13 cellular contexts compared by ENCODE assay signal in genomic region chr1:31583082-31583994, GRCh38. TPM values are rescaled to one million over a fixed set of nuclear protein-coding genes. Genes with fewer than 3 reads are reported as not detected.
DNase-seq lines count a peak whose midpoint lies in the region; ATAC-seq and TF ChIP-seq lines count a peak whose summit lies in the region.
"Had no signal": no experiment of that assay in that cellular context is flagged by ENCODE, and none has a peak within 500 bp of the region (broad histone marks: within the 10 kb centered on the region; RNA-seq: fewer than 3 reads in every experiment).

No MANE protein-coding gene starts in this region.

- no peaks in the 10 kb centered on the region for H3K4me1 Mint-ChIP-seq in stimulated activated effector memory CD8-positive, alpha-beta T cell treated with anti-CD3 and anti-CD28 coated beads, Interleukin-12 subunit alpha, Interleukin-12 subunit beta, amount 100 ng/mL, for 72 hours

- H3K36me3 ChIP-seq in colonic mucosa (peaks cover 4% of the 10 kb centered on the region), left lung (peaks cover 0 to 16% of the 10 kb centered on the region in 2 donors), rectal smooth muscle tissue (ENCODE audit: control insufficient read depth, insufficient read depth, low read length) (peaks cover 7% of the 10 kb centered on the region)

- H3K9me3 ChIP-seq in colonic mucosa (no peaks in the 10 kb centered on the region), left lung (no peaks in the 10 kb centered on the region)

- no peak overlapping the region for H3K27ac Mint-ChIP-seq in stimulated activated effector memory CD8-positive, alpha-beta T cell treated with anti-CD3 and anti-CD28 coated beads, Interleukin-12 subunit alpha, Interleukin-12 subunit beta, amount 100 ng/mL, for 72 hours

- no peak for DNase-seq in colonic mucosa
- DNase-seq in left lung = no peak
- no peak for DNase-seq in NCI-H510A treated with DMSO at 0.1 percent for 48 hours (lab: John Stamatoyannopoulos, UW)
- DNase-seq in GM19238 (ENCODE audit: insufficient read length, low spot score) = no peak
- no peak for DNase-seq in stimulated activated effector memory CD8-positive, alpha-beta T cell treated with anti-CD3 and anti-CD28 coated beads, Interleukin-12 subunit alpha, Interleukin-12 subunit beta, amount 100 ng/mL, for 72 hours (ENCODE audit: low spot score in 2 of 2)
- DNase-seq: activated CD4-positive, alpha-beta T cell treated with anti-CD3 and anti-CD28 coated beads, Interleukin-2, amount 50 U/mL, for 1 hour; activated gamma-delta T cell treated with Interleukin-2 at 50 U/mL for 16 hours; foreskin keratinocyte; KBM-7 had no signal

- no peaks in the 10 kb centered on the region for H3K36me3 Mint-ChIP-seq in stimulated activated effector memory CD8-positive, alpha-beta T cell treated with anti-CD3 and anti-CD28 coated beads, Interleukin-12 subunit alpha, Interleukin-12 subunit beta, amount 100 ng/mL, for 72 hours

- H3K4me1 ChIP-seq in colonic mucosa (peaks cover 18% of the 10 kb centered on the region), left lung (peaks cover 23 to 49% of the 10 kb centered on the region in 2 donors), rectal smooth muscle tissue (ENCODE audit: control insufficient read depth, insufficient read depth, low read length) (peaks cover 62% of the 10 kb centered on the region)

- intact Hi-C loops in colonic mucosa (cut with DNase I) = no loop called here
- intact Hi-C loops in left lung (cut with DNase I) = no loop called here

- H3K9ac ChIP-seq in colonic mucosa (ENCODE audit: low read depth in 2 of 2, low read length in 2 of 2) = peak overlapping the region in 1 of 2 donors; percentile 53
- H3K9ac ChIP-seq in rectal smooth muscle tissue (ENCODE audit: low read length) = no peak overlapping the region

- TF ChIP-seq CTCF in C4-2B (conservative IDR thresholded peaks at IDR 0.05) (no peak), colonic mucosa (IDR thresholded peaks at IDR 0.05) (no peak), left lung (IDR thresholded peaks at IDR 0.05) (no peak)

- no peak overlapping the region for H3K4me3 Mint-ChIP-seq in stimulated activated effector memory CD8-positive, alpha-beta T cell treated with anti-CD3 and anti-CD28 coated beads, Interleukin-12 subunit alpha, Interleukin-12 subunit beta, amount 100 ng/mL, for 72 hours

- H3K9me3 Mint-ChIP-seq in stimulated activated effector memory CD8-positive, alpha-beta T cell treated with anti-CD3 and anti-CD28 coated beads, Interleukin-12 subunit alpha, Interleukin-12 subunit beta, amount 100 ng/mL, for 72 hours = no peaks in the 10 kb centered on the region

- H3K27me3 ChIP-seq in colonic mucosa (no peaks in the 10 kb centered on the region), left lung (peaks cover 0 to 13% of the 10 kb centered on the region in 2 donors), rectal smooth muscle tissue (ENCODE audit: control insufficient read depth, insufficient read depth, low read length) (no peaks in the 10 kb centered on the region)
- H3K27me3 ChIP-seq: foreskin keratinocyte had no signal

- no peak for ATAC-seq in left lung
- no peak for ATAC-seq in stimulated activated effector memory CD8-positive, alpha-beta T cell treated with anti-CD3 and anti-CD28 coated beads, Interleukin-12 subunit alpha, Interleukin-12 subunit beta, amount 100 ng/mL, for 72 hours
- no peak for ATAC-seq in HG03095 (IDR thresholded peaks at IDR 0.05; ENCODE audit: unreplicated experiment)
- ATAC-seq: foreskin keratinocyte had no signal

- H3K27ac ChIP-seq in C4-2B (peak overlapping the region; percentile 19; the same call in 1 of the 2 replicates), colonic mucosa (peak overlapping the region; percentile 24), left lung (peak overlapping the region; percentile 41 to 56), rectal smooth muscle tissue (ENCODE audit: low read depth, low read length) (peak overlapping the region; percentile 97)
- H3K27ac ChIP-seq: foreskin keratinocyte had no signal

- H3K4me3 ChIP-seq in colonic mucosa (no peak overlapping the region), left lung (no peak overlapping the region), rectal smooth muscle tissue (ENCODE audit: low read length) (no peak overlapping the region)

RNA-seq across cellular contexts. Expression of gene TINAGL1, which starts 7.0 kb away (rescaled TPM):
- 100 to 1,000 TPM; 116 to 130 TPM for total RNA-seq in colonic mucosa
- 100 to 1,000 TPM in 1 of 2 donors, 10 to 100 TPM in 1; 66.6 to 106 TPM for total RNA-seq in left lung

RNA-seq across cellular contexts. Expression of gene HCRTR1, which starts 34.2 kb away (rescaled TPM):
- total RNA-seq in colonic mucosa (not detected), left lung (not detected)
- total RNA-seq: foreskin keratinocyte, kidney epithelial cell had no signal

Comparison
In these comparisons a context has a peak if more than half of its experiments do, and no peak if none do; other contexts are left out.
1. H3K27ac ChIP-seq: peak in every context shown above with its lines; median percentile 97 in rectal smooth muscle tissue; 48 in left lung; 24 in colonic mucosa; 19 in C4-2B.